In the genomic region with DNA sequence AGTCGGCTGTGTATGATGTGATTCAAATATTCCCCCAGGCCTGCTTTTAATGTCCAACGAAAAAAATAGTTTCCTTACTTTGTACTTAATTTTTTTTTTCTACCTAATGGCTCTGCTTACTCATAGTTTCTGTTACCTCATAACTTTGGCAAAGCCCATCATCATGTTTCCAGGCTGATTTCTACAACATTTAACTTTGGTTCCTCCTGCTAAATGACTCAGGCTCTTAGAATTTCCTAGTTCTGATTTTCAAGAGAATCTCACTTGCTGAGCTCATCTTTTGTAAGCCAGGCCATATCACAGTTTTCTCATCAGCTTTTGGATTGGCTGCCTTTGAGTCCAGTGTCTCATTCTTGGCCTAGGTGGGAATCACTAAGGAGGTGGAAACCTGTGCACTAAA, we compare ENCODE assay signal across 12 cellular contexts.
DNase-seq lines count a peak whose midpoint lies in the region; ATAC-seq and TF ChIP-seq lines count a peak whose summit lies in the region.
"Had no signal": no experiment of that assay in that cellular context is flagged by ENCODE, and none has a peak within 500 bp of the region (broad histone marks: within the 10 kb centered on the region; RNA-seq: fewer than 3 reads in every experiment).

No MANE protein-coding gene starts in this region.

- no peaks in the 10 kb centered on the region for H3K36me3 Mint-ChIP-seq in mesothelial cell of epicardium
- H3K36me3 Mint-ChIP-seq in activated CD8-positive, alpha-beta memory T cell treated with anti-CD3 and anti-CD28 coated beads, Interleukin-2, amount 10 ng/mL, durations not matched to agents 7 days and 5 days = no peaks in the 10 kb centered on the region

- peak overlapping the region; percentile 75 for H3K27ac Mint-ChIP-seq in mesothelial cell of epicardium
- no peak overlapping the region for H3K27ac Mint-ChIP-seq in activated CD8-positive, alpha-beta memory T cell treated with anti-CD3 and anti-CD28 coated beads, Interleukin-2, amount 10 ng/mL, durations not matched to agents 7 days and 5 days
- H3K27ac Mint-ChIP-seq: activated T-helper 2 cell treated with anti-CD3 and anti-CD28 coated beads, Interferon-gamma antibody, Interleukin-2, Interleukin-4, amounts not matched to agents 10 μg/mL and 5 μg/mL and 100 μg/mL, durations not matched to agents 14 hours and 24 hours and 36 hours had no signal

- CTCF ChIA-PET in activated CD8-positive, alpha-beta memory T cell treated with anti-CD3 and anti-CD28 coated beads, Interleukin-2, amount 10 ng/mL, durations not matched to agents 7 days and 5 days (lab: Charles Lee) = no interaction called here

- TF ChIP-seq CTCF in mesothelial cell of epicardium (IDR thresholded peaks at IDR 0.05; ENCODE audit: unreplicated experiment) = no peak
- no peak for TF ChIP-seq CTCF in GM10266 (IDR thresholded peaks at IDR 0.05; ENCODE audit: control insufficient read depth, insufficient read depth, low read depth, missing control alignments)

- in situ Hi-C loops in ACHN (cut with HindIII; ENCODE audit: low pct_ligation_motif_present, low pct_unique_long_range_greater_than_20kb, low sequenced_read_pairs) = no loop called here

- H3K27me3 Mint-ChIP-seq in mesothelial cell of epicardium (ENCODE audit: low read depth) = no peaks in the 10 kb centered on the region
- no peaks in the 10 kb centered on the region for H3K27me3 Mint-ChIP-seq in activated CD8-positive, alpha-beta memory T cell treated with anti-CD3 and anti-CD28 coated beads, Interleukin-2, amount 10 ng/mL, durations not matched to agents 7 days and 5 days

- no peak for ATAC-seq in activated CD8-positive, alpha-beta memory T cell treated with anti-CD3 and anti-CD28 coated beads, Interleukin-2, amount 10 ng/mL, durations not matched to agents 7 days and 5 days
- ATAC-seq in HG03460 (IDR thresholded peaks at IDR 0.05; ENCODE audit: unreplicated experiment) = no peak

- DNase-seq in ACHN = peak; percentile 90
- peak; percentile 96 for DNase-seq in NCI-H226
- DNase-seq in epidermal melanocyte (ENCODE audit: insufficient read length, low spot score) = peak; percentile 41
- DNase-seq in mesothelial cell of epicardium (ENCODE audit: low spot score in 2 of 2, unreplicated experiment in 2 of 2) = no peak
- DNase-seq in effector CD8-positive, alpha-beta T cell (lab: John Stamatoyannopoulos, UW) = no peak
- no peak for DNase-seq in activated CD8-positive, alpha-beta memory T cell treated with anti-CD3 and anti-CD28 coated beads, Interleukin-2, amount 10 ng/mL, durations not matched to agents 7 days and 5 days
- no peak for DNase-seq in GM10266 (ENCODE audit: extremely low spot score)
- DNase-seq: NCI-H1048, spleen, upper lobe of left lung had no signal

- H3K4me1 Mint-ChIP-seq in mesothelial cell of epicardium = peaks cover 6% of the 10 kb centered on the region
- no peaks in the 10 kb centered on the region for H3K4me1 Mint-ChIP-seq in activated CD8-positive, alpha-beta memory T cell treated with anti-CD3 and anti-CD28 coated beads, Interleukin-2, amount 10 ng/mL, durations not matched to agents 7 days and 5 days

- no peaks in the 10 kb centered on the region for H3K9me3 Mint-ChIP-seq in mesothelial cell of epicardium
- no peaks in the 10 kb centered on the region for H3K9me3 Mint-ChIP-seq in activated CD8-positive, alpha-beta memory T cell treated with anti-CD3 and anti-CD28 coated beads, Interleukin-2, amount 10 ng/mL, durations not matched to agents 7 days and 5 days (ENCODE audit: low read depth)
- H3K9me3 Mint-ChIP-seq: activated T-helper 2 cell treated with anti-CD3 and anti-CD28 coated beads, Interferon-gamma antibody, Interleukin-2, Interleukin-4, amounts not matched to agents 10 μg/mL and 5 μg/mL and 100 μg/mL, durations not matched to agents 14 hours and 24 hours and 36 hours had no signal

- H3K4me3 Mint-ChIP-seq in mesothelial cell of epicardium = no peak overlapping the region
- no peak overlapping the region for H3K4me3 Mint-ChIP-seq in activated CD8-positive, alpha-beta memory T cell treated with anti-CD3 and anti-CD28 coated beads, Interleukin-2, amount 10 ng/mL, durations not matched to agents 7 days and 5 days

Comparison
In these comparisons a context has a peak if more than half of its experiments do, and no peak if none do; other contexts are left out.
1. DNase-seq: peak in ACHN (single experiment), NCI-H226 (single experiment) and epidermal melanocyte (single experiment); none in mesothelial cell of epicardium (0 of 2), effector CD8-positive, alpha-beta T cell (single experiment), activated CD8-positive, alpha-beta memory T cell treated with anti-CD3 and anti-CD28 coated beads, Interleukin-2, amount 10 ng/mL, durations not matched to agents 7 days and 5 days (single experiment) and GM10266 (single experiment).